Comparison of ENCODE assay signal across 23 cellular contexts in genomic region chr11:9065614-9066431, GRCh38. TPM values are rescaled to one million over a fixed set of nuclear protein-coding genes. Genes with fewer than 3 reads are reported as not detected.
DNase-seq lines count a peak whose midpoint lies in the region; ATAC-seq, FAIRE-seq and TF ChIP-seq lines count a peak whose summit lies in the region.
"Had no signal": no experiment of that assay in that cellular context is flagged by ENCODE, and none has a peak within 500 bp of the region (broad histone marks: within the 10 kb centered on the region; RNA-seq: fewer than 3 reads in every experiment).

No MANE protein-coding gene starts in this region.

- no peak overlapping the region for H2BK15ac ChIP-seq in H1 (ENCODE audit: low read length)
- H2BK15ac ChIP-seq in neuronal stem cell (ENCODE audit: low read length): no peak overlapping the region

- H3K4ac ChIP-seq in H1 (replicated peaks; ENCODE audit: insufficient read length, low read depth, low read length) (no peak overlapping the region), neuronal stem cell (ENCODE audit: low read length) (no peak overlapping the region)

- DNase-seq in AG09309 (ENCODE audit: low read depth) (peak; percentile 76), H1 (ENCODE audit: low read depth in 1 of 2, low spot score in 2 of 2) (peak in 1 of 2 experiments; percentile 30), neuronal stem cell (ENCODE audit: low spot score) (no peak), stomach (no peak), esophagus squamous epithelium (lab: John Stamatoyannopoulos, UW) (no peak)
- DNase-seq: activated CD4-positive, alpha-beta memory T cell treated with anti-CD3 and anti-CD28 coated beads for 36 hours; activated gamma-delta T cell; activated naive CD8-positive, alpha-beta T cell treated with anti-CD3 and anti-CD28 coated beads, Interleukin-2, amount 50 U/mL, for 24 hours; brain microvascular endothelial cell; colonic mucosa; EL; endodermal cell; heart left ventricle; mesendoderm; naive thymus-derived CD4-positive, alpha-beta T cell; NCI-H1417 treated with DMSO at 0.1 percent for 48 hours had no signal

- no peak overlapping the region for H3K18ac ChIP-seq in H1 (ENCODE audit: extremely low read depth, low read length)
- peak overlapping the region; percentile 7 for H3K18ac ChIP-seq in neuronal stem cell (ENCODE audit: low read length)

- no peak for TF ChIP-seq RAD21 in H1 (IDR thresholded peaks at IDR 0.05 in 1 of 2, conservative IDR thresholded peaks at IDR 0.05 in 1 of 2; ENCODE audit: low read depth in 2 of 2, low read length in 2 of 2)

- no peaks in the 10 kb centered on the region for H3K23me2 ChIP-seq in H1 (ENCODE audit: low read depth, low read length)

- H2AK5ac ChIP-seq in H1 (ENCODE audit: low read depth, low read length): no peak overlapping the region
- H2AK5ac ChIP-seq in neuronal stem cell (ENCODE audit: low read depth, low read length): no peak overlapping the region

- 87% methylated on average over 15 of the region's 15 CpGs; no CpG with 5 or more reads in 1 of the 2 experiments for WGBS in H1 (ENCODE audit: extremely low coverage in 1 of 2, insufficient coverage in 1 of 2, insufficient read length in 1 of 2, insufficient replicate concordance in 2 of 2, low coverage in 1 of 2, low lambda C conversion rate in 2 of 2, missing lambda C conversion rate in 1 of 2), 2 experiments
- WGBS in neuronal stem cell (ENCODE audit: extremely low coverage in 2 of 2, insufficient read length in 2 of 2, insufficient replicate concordance in 1 of 2), 2 donors: no CpG with 5 or more reads among the region's 15 CpGs
- 76 to 89% (median 87%) methylated on average over 15 of the region's 15 CpGs for WGBS in stomach, 5 donors
- WGBS in esophagus squamous epithelium, 2 donors: 87 to 92% methylated on average over 11 to 14 of the region's 15 CpGs

- H3K9me3 ChIP-seq in HEK293 (ENCODE audit: control insufficient read depth, insufficient read depth, low read depth, low read length) (no peaks in the 10 kb centered on the region), H1 (ENCODE audit: insufficient read depth in 2 of 2, low read depth in 1 of 2, low read length in 1 of 2) (no peaks in the 10 kb centered on the region), neuronal stem cell (replicated peaks in 1 of 2; ENCODE audit: control insufficient read depth in 2 of 2, insufficient read depth in 1 of 2, low read depth in 1 of 2, low read length in 2 of 2) (no peaks in the 10 kb centered on the region), stomach (no peaks in the 10 kb centered on the region), esophagus squamous epithelium (no peaks in the 10 kb centered on the region)
- H3K9me3 ChIP-seq: colonic mucosa, heart left ventricle, pancreas, suprapubic skin had no signal

- H3K4me1 ChIP-seq in HEK293 (ENCODE audit: control insufficient read depth, insufficient read depth, low read length) (no peaks in the 10 kb centered on the region), H1 (replicated peaks in 1 of 4; ENCODE audit: control insufficient read depth in 3 of 4, insufficient read depth in 4 of 4, low read length in 3 of 4) (peaks cover 0 to 6% (median 0%) of the 10 kb centered on the region in 4 experiments; a peak in 2 of 7 replicates), neuronal stem cell (ENCODE audit: control insufficient read depth in 2 of 2, insufficient read depth in 1 of 2, low read depth in 1 of 2, low read length in 2 of 2) (peaks cover 8 to 10% of the 10 kb centered on the region in 2 donors), stomach (no peaks in the 10 kb centered on the region), esophagus squamous epithelium (no peaks in the 10 kb centered on the region)
- H3K4me1 ChIP-seq: colonic mucosa, heart left ventricle, suprapubic skin had no signal

- H3K4me3 ChIP-seq in AG09309 (ENCODE audit: control insufficient read depth, low read depth, low read length) (no peak overlapping the region), HEK293 (ENCODE audit: low read depth, low read length) (no peak overlapping the region), H1 (ENCODE audit: extremely low read depth in 1 of 4, insufficient read depth in 2 of 4, low read depth in 3 of 4, low read length in 4 of 4) (no peak overlapping the region), neuronal stem cell (ENCODE audit: low read length in 2 of 2) (peak overlapping the region in 1 of 2 donors; percentile 1), stomach (no peak overlapping the region), esophagus squamous epithelium (no peak overlapping the region)
- H3K4me3 ChIP-seq: colonic mucosa, heart left ventricle, pancreas, suprapubic skin had no signal

- TF ChIP-seq EP300 in H1 (IDR thresholded peaks at IDR 0.05; ENCODE audit: borderline replicate concordance in 1 of 2, low read depth in 2 of 2, low read length in 2 of 2) (no peak), stomach (IDR thresholded peaks at IDR 0.05) (no peak)

- H4K8ac ChIP-seq in H1 (ENCODE audit: extremely low read depth, insufficient read depth, low read length): no peak overlapping the region
- no peak overlapping the region for H4K8ac ChIP-seq in neuronal stem cell (ENCODE audit: low read depth, low read length)

- no peak overlapping the region for H2BK20ac ChIP-seq in H1 (ENCODE audit: low read length)

- no peak for FAIRE-seq in H1 (lab: Jason Lieb, UNC)
- FAIRE-seq: pancreas had no signal

- H2BK12ac ChIP-seq in H1 (ENCODE audit: low read depth, low read length) (peak overlapping the region; percentile 83; the same call in 1 of the 2 replicates), neuronal stem cell (ENCODE audit: low read length) (no peak overlapping the region)

- POLR2A ChIA-PET in HEK293 (lab: Yijun Ruan, JAX): no interaction called here
- POLR2A ChIA-PET in H1 (lab: Charles Lee; ENCODE audit: partially characterized antibody): no interaction called here

- H3K4me2 ChIP-seq in H1 (ENCODE audit: insufficient read depth in 1 of 2, low read depth in 2 of 2, low read length in 2 of 2) (no peak overlapping the region), neuronal stem cell (ENCODE audit: insufficient read depth, low read length, poor library complexity, severe bottlenecking) (no peak overlapping the region)

- H3K27ac ChIP-seq in HEK293 (ENCODE audit: extremely low read depth, low read depth, low read length) (no peak overlapping the region), H1 (ENCODE audit: low read depth, low read length) (0 out of 2 replicates have a peak overlapping the region, but pooled peaks have one; percentile 27), neuronal stem cell (replicated peaks; ENCODE audit: low read length) (no peak overlapping the region), stomach (no peak overlapping the region), esophagus squamous epithelium (no peak overlapping the region)
- H3K27ac ChIP-seq: brain microvascular endothelial cell, colonic mucosa, pancreas, suprapubic skin had no signal

- H2BK120ac ChIP-seq in H1 (replicated peaks; ENCODE audit: low read depth, low read length) (no peak overlapping the region), neuronal stem cell (ENCODE audit: low read depth, low read length) (no peak overlapping the region)

- TF ChIP-seq POLR2A in H1 (IDR thresholded peaks at IDR 0.05; ENCODE audit: control extremely low read depth in 1 of 2, low read depth in 2 of 2, low read length in 2 of 2): no peak
- no peak for TF ChIP-seq POLR2A in stomach (IDR thresholded peaks at IDR 0.05)
- TF ChIP-seq POLR2A in esophagus squamous epithelium (IDR thresholded peaks at IDR 0.05): no peak

- intact Hi-C loops in stomach (cut with DNase I; ENCODE audit: low total_unique reads) (no loop called here), esophagus squamous epithelium (cut with DNase I) (no loop called here)

- no peak overlapping the region for H4K91ac ChIP-seq in H1 (replicated peaks; ENCODE audit: insufficient read length, low read length)
- no peak overlapping the region for H4K91ac ChIP-seq in neuronal stem cell (ENCODE audit: low read depth, low read length, poor library complexity)

- no peak for TF ChIP-seq CTCF in AG09309 (IDR thresholded peaks at IDR 0.05; ENCODE audit: control insufficient read depth, insufficient read depth, low read depth, low read length, missing control alignments)
- TF ChIP-seq CTCF in HEK293 (tag by site-specific recombination; IDR thresholded peaks at IDR 0.05): no peak
- no peak for TF ChIP-seq CTCF in H1 (IDR thresholded peaks at IDR 0.05; ENCODE audit: control extremely low read depth in 1 of 3, insufficient read depth in 1 of 3, low read depth in 1 of 3, low read length in 3 of 3)
- TF ChIP-seq CTCF in stomach (IDR thresholded peaks at IDR 0.05): no peak
- no peak for TF ChIP-seq CTCF in esophagus squamous epithelium (IDR thresholded peaks at IDR 0.05)

- H3K79me1 ChIP-seq in H1 (ENCODE audit: low read depth, low read length): no peaks in the 10 kb centered on the region
- H3K79me1 ChIP-seq in neuronal stem cell (ENCODE audit: low read depth, low read length): no peaks in the 10 kb centered on the region

- H3K14ac ChIP-seq in H1 (ENCODE audit: insufficient read length) (no peak overlapping the region), neuronal stem cell (ENCODE audit: low read length) (no peak overlapping the region)

- ATAC-seq in HG03521 (IDR thresholded peaks at IDR 0.05; ENCODE audit: unreplicated experiment) (no peak), GM21360 (IDR thresholded peaks at IDR 0.05; ENCODE audit: unreplicated experiment) (no peak)
- ATAC-seq: activated naive CD8-positive, alpha-beta T cell treated with anti-CD3 and anti-CD28 coated beads, Interleukin-2, amount 50 U/mL, for 24 hours; SK-N-SH treated with all-trans-retinoic acid at 6 μM for 48 hours had no signal

- H3K23ac ChIP-seq in H1 (ENCODE audit: insufficient read length): no peak overlapping the region
- H3K23ac ChIP-seq in neuronal stem cell (ENCODE audit: low read depth, low read length, poor library complexity): no peak overlapping the region

- no peak overlapping the region for H2BK5ac ChIP-seq in H1 (ENCODE audit: low read depth, low read length)
- no peak overlapping the region for H2BK5ac ChIP-seq in neuronal stem cell (ENCODE audit: low read length)

- H2AFZ ChIP-seq in H1 (ENCODE audit: low read length) (peak overlapping the region; percentile 47), neuronal stem cell (ENCODE audit: low read length) (peak overlapping the region; percentile 80)

- no peak overlapping the region for H3K56ac ChIP-seq in H1 (replicated peaks; ENCODE audit: insufficient read length, low read depth, low read length)

- CTCF ChIA-PET in HEK293 (lab: Yijun Ruan, JAX): interaction anchor here (0.6 to 1.1 kb wide), 2 partner anchors 15 to 107 kb away, joined by 4 read pairs; no protein-coding TSS in a partner anchor
- CTCF ChIA-PET in H1 (lab: Charles Lee; ENCODE audit: partially characterized antibody): interaction anchor here (0.7 to 11.7 kb wide), 8 partner anchors 8 to 54 kb away, joined by 3 to 137 read pairs (median 5); no protein-coding TSS in a partner anchor

- no peaks in the 10 kb centered on the region for H3K36me3 ChIP-seq in HEK293 (ENCODE audit: control insufficient read depth in 2 of 2, insufficient read depth in 1 of 2, low read length in 2 of 2)
- H3K36me3 ChIP-seq in H1 (ENCODE audit: control insufficient read depth in 2 of 4, insufficient read depth in 4 of 4, low read length in 3 of 4): no peaks in the 10 kb centered on the region
- no peaks in the 10 kb centered on the region for H3K36me3 ChIP-seq in neuronal stem cell (replicated peaks in 1 of 2; ENCODE audit: control insufficient read depth in 2 of 2, insufficient read depth in 2 of 2, low read length in 2 of 2)
- H3K36me3 ChIP-seq in stomach: peaks cover 0 to 6% (median 0%) of the 10 kb centered on the region in 4 donors
- H3K36me3 ChIP-seq in esophagus squamous epithelium: peaks cover 0 to 5% (median 0%) of the 10 kb centered on the region in 3 donors
- H3K36me3 ChIP-seq: brain microvascular endothelial cell, colonic mucosa, heart left ventricle, pancreas had no signal

- H3K27me3 ChIP-seq in H1 (replicated peaks in 1 of 4; ENCODE audit: control insufficient read depth in 3 of 4, extremely low read depth in 1 of 4, insufficient read depth in 3 of 4, low read length in 3 of 4): no peaks in the 10 kb centered on the region
- H3K27me3 ChIP-seq in neuronal stem cell (ENCODE audit: control insufficient read depth in 3 of 3, insufficient read depth in 3 of 3, low read depth in 1 of 3, low read length in 3 of 3): no peaks in the 10 kb centered on the region
- no peaks in the 10 kb centered on the region for H3K27me3 ChIP-seq in stomach
- H3K27me3 ChIP-seq in esophagus squamous epithelium: no peaks in the 10 kb centered on the region
- H3K27me3 ChIP-seq: brain microvascular endothelial cell, colonic mucosa, heart left ventricle, pancreas, suprapubic skin had no signal

- H3K9ac ChIP-seq in H1 (replicated peaks in 1 of 4; ENCODE audit: extremely low read depth in 1 of 4, low read depth in 3 of 4, low read length in 3 of 4) (no peak overlapping the region), neuronal stem cell (ENCODE audit: low read depth, low read length, poor library complexity) (no peak overlapping the region)

- H4K5ac ChIP-seq in H1 (ENCODE audit: insufficient read length, low read depth, low read length): no peak overlapping the region

- H4K20me1 ChIP-seq in H1 (replicated peaks in 1 of 2; ENCODE audit: control insufficient read depth in 1 of 2, insufficient read depth in 2 of 2, low read length in 2 of 2): no peaks in the 10 kb centered on the region

- no peaks in the 10 kb centered on the region for H3K79me2 ChIP-seq in H1 (ENCODE audit: control insufficient read depth in 1 of 2, insufficient read depth in 2 of 2, low read length in 2 of 2)

RNA-seq across cellular contexts. Expression of gene SCUBE2, which starts 25.6 kb away (rescaled TPM):
- total RNA-seq in H1 (2021; fragmentation: NEBNext Ultra II Directional; extraction: Animal tissue kit (Norgen Biotek cat#: 25700)): 0.42 and 1.2 TPM in 2 replicates
- polyA plus RNA-seq in H1 (2011; rRNA removed): 0.29 and 1.1 TPM in 2 replicates
- polyA plus RNA-seq in H1 (2011; cell fraction: cytosol; rRNA removed): 0.63 TPM
- 0.90 TPM for polyA plus RNA-seq in H1 (2011; cell fraction: nucleus; rRNA removed)
- polyA plus RNA-seq in H1 (2012, experiment 1 of 2): 1.1 to 2.0 TPM (median 1.8 TPM) in 4 replicates
- polyA plus RNA-seq in H1 (2012, experiment 2 of 2): 0.26 TPM
- 0.61 TPM for polyA plus RNA-seq in H1 (2013, experiment 1 of 2)
- polyA plus RNA-seq in H1 (2013, experiment 2 of 2): 0.31 TPM
- polyA minus RNA-seq in H1 (2011; rRNA and poly(A)+ RNA removed): 0.50 and 2.0 TPM in 2 replicates
- polyA minus RNA-seq in H1 (2011; cell fraction: cytosol; rRNA and poly(A)+ RNA removed): not detected
- polyA minus RNA-seq in H1 (2011; cell fraction: nucleus; rRNA and poly(A)+ RNA removed): 0.20 TPM
- 5.7 TPM for polyA plus RNA-seq in neuronal stem cell (2013, experiment 1 of 2)
- polyA plus RNA-seq in neuronal stem cell (2013, experiment 2 of 2): 6.0 TPM
- total RNA-seq in stomach: 10 to 100 TPM in 4 of 5 donors, 1 to 10 TPM in 1; 1.7 to 29.8 (median 26.6) TPM
- polyA plus RNA-seq in stomach: 10 to 100 TPM; 10.6 to 37.1 (median 14.7) TPM
- 1 to 10 TPM in 3 of 4 donors, under 1 TPM in 1; 0.97 to 4.9 (median 3.8) TPM for total RNA-seq in esophagus squamous epithelium
- total RNA-seq: activated CD4-positive, alpha-beta memory T cell treated with anti-CD3 and anti-CD28 coated beads for 36 hours had no signal
- polyA plus RNA-seq: IgD-negative memory B cell; naive thymus-derived CD4-positive, alpha-beta T cell had no signal
